In the genomic region with DNA sequence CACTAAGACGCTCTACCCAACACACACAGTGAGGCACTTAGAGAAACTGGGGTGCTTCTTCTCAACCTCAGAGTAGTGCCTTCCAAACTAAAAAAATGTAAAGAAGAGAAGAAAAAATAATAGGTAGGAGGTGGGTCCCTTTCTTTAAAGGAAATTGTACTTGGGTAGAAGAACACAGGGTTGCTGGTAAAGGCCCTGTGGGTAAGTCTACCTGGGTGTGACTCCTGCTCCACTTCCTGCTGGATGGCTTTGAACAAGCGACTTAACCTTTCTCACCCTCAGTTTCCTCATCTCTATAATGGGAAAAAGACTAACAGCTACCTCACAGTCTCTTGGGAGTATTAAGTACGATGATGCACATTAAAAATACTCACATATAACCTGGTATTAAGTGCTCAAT, we compare ENCODE assay signal across 17 cellular contexts. TPM values are rescaled to one million over a fixed set of nuclear protein-coding genes. Genes with fewer than 3 reads are reported as not detected.
DNase-seq lines count a peak whose midpoint lies in the region; TF ChIP-seq lines count a peak whose summit lies in the region.
"Had no signal": no experiment of that assay in that cellular context is flagged by ENCODE, and none has a peak within 500 bp of the region (broad histone marks: within the 10 kb centered on the region; RNA-seq: fewer than 3 reads in every experiment).

No MANE protein-coding gene starts in this region.

- intact Hi-C loops in activated CD4-positive, alpha-beta memory T cell treated with anti-CD3 and anti-CD28 coated beads for 36 hours (cut with micrococcal nuclease): no loop called here
- intact Hi-C loops in esophagus muscularis mucosa (cut with DNase I): no loop called here

- no peaks in the 10 kb centered on the region for H3K9me3 Mint-ChIP-seq in activated CD4-positive, alpha-beta memory T cell treated with anti-CD3 and anti-CD28 coated beads, Interleukin-2, amount 10 ng/mL, durations not matched to agents 7 days and 5 days
- no peaks in the 10 kb centered on the region for H3K9me3 Mint-ChIP-seq in activated CD4-positive, alpha-beta memory T cell treated with anti-CD3 and anti-CD28 coated beads for 36 hours
- H3K9me3 Mint-ChIP-seq in CD8-positive, alpha-beta memory T cell: no peaks in the 10 kb centered on the region
- H3K9me3 Mint-ChIP-seq: HFFc6 had no signal

- no peaks in the 10 kb centered on the region for H3K27me3 Mint-ChIP-seq in activated CD4-positive, alpha-beta memory T cell treated with anti-CD3 and anti-CD28 coated beads, Interleukin-2, amount 10 ng/mL, durations not matched to agents 7 days and 5 days
- H3K27me3 Mint-ChIP-seq in activated CD4-positive, alpha-beta memory T cell treated with anti-CD3 and anti-CD28 coated beads for 36 hours: no peaks in the 10 kb centered on the region
- peaks cover 0 to 3% of the 10 kb centered on the region in 2 donors for H3K27me3 Mint-ChIP-seq in CD8-positive, alpha-beta memory T cell

- H3K27me3 ChIP-seq in BLaER1 treated with 17β-estradiol and CSF1 and Interleukin-3, amounts not matched to agents 10 nM and 100 nM: no peaks in the 10 kb centered on the region
- H3K27me3 ChIP-seq in CD8-positive, alpha-beta memory T cell (ENCODE audit: insufficient read depth, low read length, poor library complexity, severe bottlenecking): no peaks in the 10 kb centered on the region
- H3K27me3 ChIP-seq in esophagus muscularis mucosa: no peaks in the 10 kb centered on the region

- peak overlapping the region in 6 of 11 experiments; percentile 33 to 64 (median 42); a peak in 8 of 22 replicates for H3K4me2 ChIP-seq in BLaER1 treated with 17β-estradiol and CSF1 and Interleukin-3, amounts not matched to agents 10 nM and 100 nM

- no peaks in the 10 kb centered on the region for H4K20me1 ChIP-seq in BLaER1 treated with 17β-estradiol and CSF1 and Interleukin-3, amounts not matched to agents 10 nM and 100 nM

- no peak for DNase-seq in activated CD4-positive, alpha-beta memory T cell treated with anti-CD3 and anti-CD28 coated beads, Interleukin-2, amount 10 ng/mL, durations not matched to agents 7 days and 5 days
- no peak for DNase-seq in activated CD4-positive, alpha-beta memory T cell treated with anti-CD3 and anti-CD28 coated beads for 36 hours
- DNase-seq in CD8-positive, alpha-beta memory T cell: no peak
- DNase-seq in esophagus muscularis mucosa (ENCODE audit: extremely low spot score) (peak; percentile 14), SIG-M5 (lab: John Stamatoyannopoulos, UW) (no peak), NCI-H1694 (lab: John Stamatoyannopoulos, UW) (no peak)
- DNase-seq in stimulated activated CD4-positive, alpha-beta T cell treated with anti-CD3 and anti-CD28 coated beads, Interleukin-4, amount 100 ng/mL, for 4 hours: no peak
- DNase-seq: ACHN, Calu3, DMS 273 treated with DMSO at 0.1 percent for 48 hours, HCEC 1CT, HFFc6 had no signal

- peak overlapping the region; percentile 40 for H3K27ac Mint-ChIP-seq in activated CD4-positive, alpha-beta memory T cell treated with anti-CD3 and anti-CD28 coated beads, Interleukin-2, amount 10 ng/mL, durations not matched to agents 7 days and 5 days
- no peak overlapping the region for H3K27ac Mint-ChIP-seq in activated CD4-positive, alpha-beta memory T cell treated with anti-CD3 and anti-CD28 coated beads for 36 hours
- H3K27ac Mint-ChIP-seq in CD8-positive, alpha-beta memory T cell: peak overlapping the region in 4 of 8 donors; percentile 15 to 86 (median 33)
- H3K27ac Mint-ChIP-seq: HFFc6 had no signal

- peaks cover 0 to 33% (median 18%) of the 10 kb centered on the region in 10 experiments; a peak in 15 of 20 replicates for H3K4me1 ChIP-seq in BLaER1 treated with 17β-estradiol and CSF1 and Interleukin-3, amounts not matched to agents 10 nM and 100 nM
- peaks cover 17% of the 10 kb centered on the region for H3K4me1 ChIP-seq in CD8-positive, alpha-beta memory T cell (ENCODE audit: insufficient read depth, low read length)
- no peaks in the 10 kb centered on the region for H3K4me1 ChIP-seq in esophagus muscularis mucosa

- H3K36me3 ChIP-seq in BLaER1 treated with 17β-estradiol and CSF1 and Interleukin-3, amounts not matched to agents 10 nM and 100 nM: no peaks in the 10 kb centered on the region
- H3K36me3 ChIP-seq in CD8-positive, alpha-beta memory T cell (ENCODE audit: insufficient read depth, low read length): no peaks in the 10 kb centered on the region
- no peaks in the 10 kb centered on the region for H3K36me3 ChIP-seq in esophagus muscularis mucosa

- H3K36me3 Mint-ChIP-seq in activated CD4-positive, alpha-beta memory T cell treated with anti-CD3 and anti-CD28 coated beads, Interleukin-2, amount 10 ng/mL, durations not matched to agents 7 days and 5 days (ENCODE audit: low read depth): no peaks in the 10 kb centered on the region
- no peaks in the 10 kb centered on the region for H3K36me3 Mint-ChIP-seq in activated CD4-positive, alpha-beta memory T cell treated with anti-CD3 and anti-CD28 coated beads for 36 hours
- H3K36me3 Mint-ChIP-seq in CD8-positive, alpha-beta memory T cell: peaks cover 0 to 4% (median 2%) of the 10 kb centered on the region in 3 donors

- 88% methylated on average over 3 of the region's 3 CpGs for WGBS in esophagus muscularis mucosa

- CTCF ChIA-PET in activated CD4-positive, alpha-beta memory T cell treated with anti-CD3 and anti-CD28 coated beads, Interleukin-2, amount 10 ng/mL, durations not matched to agents 7 days and 5 days (lab: Charles Lee): no interaction called here
- CTCF ChIA-PET in activated CD4-positive, alpha-beta memory T cell treated with anti-CD3 and anti-CD28 coated beads for 36 hours (lab: Charles Lee): no interaction called here
- CTCF ChIA-PET in CD8-positive, alpha-beta memory T cell (lab: Charles Lee): interaction anchor here (1.1 to 1.4 kb wide), 2 partner anchors 9 to 186 kb away, joined by 3 read pairs; no protein-coding TSS in a partner anchor

- peaks cover 20% of the 10 kb centered on the region for H3K4me1 Mint-ChIP-seq in activated CD4-positive, alpha-beta memory T cell treated with anti-CD3 and anti-CD28 coated beads, Interleukin-2, amount 10 ng/mL, durations not matched to agents 7 days and 5 days
- peaks cover 47% of the 10 kb centered on the region for H3K4me1 Mint-ChIP-seq in activated CD4-positive, alpha-beta memory T cell treated with anti-CD3 and anti-CD28 coated beads for 36 hours (ENCODE audit: low read depth)
- H3K4me1 Mint-ChIP-seq in CD8-positive, alpha-beta memory T cell: peaks cover 30 to 38% (median 33%) of the 10 kb centered on the region in 3 donors

- POLR2A ChIA-PET in activated CD4-positive, alpha-beta memory T cell treated with anti-CD3 and anti-CD28 coated beads, Interleukin-2, amount 10 ng/mL, durations not matched to agents 7 days and 5 days (lab: Charles Lee): no interaction called here
- POLR2A ChIA-PET in activated CD4-positive, alpha-beta memory T cell treated with anti-CD3 and anti-CD28 coated beads for 36 hours (lab: Charles Lee): no interaction called here
- POLR2A ChIA-PET in CD8-positive, alpha-beta memory T cell (lab: Charles Lee): no interaction called here

- no peak for TF ChIP-seq POLR2A in esophagus muscularis mucosa (IDR thresholded peaks at IDR 0.05; ENCODE audit: low read depth)

- TF ChIP-seq EP300 in esophagus muscularis mucosa (IDR thresholded peaks at IDR 0.05): no peak

- no peak overlapping the region for H3K4me3 ChIP-seq in BLaER1 treated with 17β-estradiol and CSF1 and Interleukin-3, amounts not matched to agents 10 nM and 100 nM
- no peak overlapping the region for H3K4me3 ChIP-seq in CD8-positive, alpha-beta memory T cell (ENCODE audit: low read length)
- H3K4me3 ChIP-seq in esophagus muscularis mucosa: no peak overlapping the region

- H3K9me3 ChIP-seq in BLaER1 treated with 17β-estradiol and CSF1 and Interleukin-3, amounts not matched to agents 10 nM and 100 nM (replicated peaks in 1 of 11): no peaks in the 10 kb centered on the region
- H3K9me3 ChIP-seq in CD8-positive, alpha-beta memory T cell (ENCODE audit: low read length): no peaks in the 10 kb centered on the region
- H3K9me3 ChIP-seq in esophagus muscularis mucosa: no peaks in the 10 kb centered on the region

- H3K27ac ChIP-seq in BLaER1 treated with 17β-estradiol and CSF1 and Interleukin-3, amounts not matched to agents 10 nM and 100 nM: no peak overlapping the region
- H3K27ac ChIP-seq in CD8-positive, alpha-beta memory T cell (ENCODE audit: low read depth, low read length): no peak overlapping the region
- no peak overlapping the region for H3K27ac ChIP-seq in esophagus muscularis mucosa (replicated peaks in 1 of 4)
- H3K27ac ChIP-seq: C4-2B had no signal

- H3K4me3 Mint-ChIP-seq in activated CD4-positive, alpha-beta memory T cell treated with anti-CD3 and anti-CD28 coated beads, Interleukin-2, amount 10 ng/mL, durations not matched to agents 7 days and 5 days: no peak overlapping the region
- no peak overlapping the region for H3K4me3 Mint-ChIP-seq in activated CD4-positive, alpha-beta memory T cell treated with anti-CD3 and anti-CD28 coated beads for 36 hours
- H3K4me3 Mint-ChIP-seq in CD8-positive, alpha-beta memory T cell: peak overlapping the region in 4 of 7 donors; percentile 11 to 60 (median 46)
- H3K4me3 Mint-ChIP-seq: HFFc6 had no signal

- TF ChIP-seq CTCF in esophagus muscularis mucosa (IDR thresholded peaks at IDR 0.05): no peak

- H3K9ac ChIP-seq in BLaER1 treated with 17β-estradiol and CSF1 and Interleukin-3, amounts not matched to agents 10 nM and 100 nM: no peak overlapping the region

RNA-seq across cellular contexts. Expression of gene GLRA1, which starts 32.1 kb away (rescaled TPM):
- not detected for total RNA-seq in activated CD4-positive, alpha-beta memory T cell treated with anti-CD3 and anti-CD28 coated beads, Interleukin-2, amount 10 ng/mL, durations not matched to agents 7 days and 5 days
- total RNA-seq in activated CD4-positive, alpha-beta memory T cell treated with anti-CD3 and anti-CD28 coated beads for 36 hours: not detected
- not detected for total RNA-seq in CD8-positive, alpha-beta memory T cell
- not detected for polyA plus RNA-seq in CD8-positive, alpha-beta memory T cell
- not detected for total RNA-seq in esophagus muscularis mucosa
- total RNA-seq: A172, Calu3, Daoy, H4, HFFc6 had no signal

Comparison
In these comparisons a context has a peak if more than half of its experiments do, and no peak if none do; other contexts are left out.
1. H3K4me3 Mint-ChIP-seq: peak in CD8-positive, alpha-beta memory T cell (4 of 7); none in activated CD4-positive, alpha-beta memory T cell treated with anti-CD3 and anti-CD28 coated beads, Interleukin-2, amount 10 ng/mL, durations not matched to agents 7 days and 5 days (single experiment) and activated CD4-positive, alpha-beta memory T cell treated with anti-CD3 and anti-CD28 coated beads for 36 hours (single experiment).